Comparison of ENCODE assay signal across 24 cellular contexts in genomic region chr4:13348216-13348615, GRCh38.
"Had no signal": no experiment of that assay in that cellular context is flagged by ENCODE, and none has a peak within 500 bp of the region (broad histone marks: within the 10 kb centered on the region; RNA-seq: fewer than 3 reads in every experiment).

No MANE protein-coding gene starts in this region.

- H3K36me3 Mint-ChIP-seq: stimulated activated effector memory CD8-positive, alpha-beta T cell treated with anti-CD3 and anti-CD28 coated beads, Interleukin-12 subunit alpha, Interleukin-12 subunit beta, amount 100 ng/mL, for 72 hours had no signal

- H3K36me3 ChIP-seq: esophagus squamous epithelium, ovary, right lobe of liver, suprapubic skin had no signal

- H3K4me3 Mint-ChIP-seq: activated CD4-positive, alpha-beta memory T cell treated with anti-CD3 and anti-CD28 coated beads, Interleukin-2, amount 10 ng/mL, durations not matched to agents 7 days and 5 days; activated CD4-positive, alpha-beta T cell treated with anti-CD3 and anti-CD28 coated beads, Interleukin-2, amount 10 ng/mL, durations not matched to agents 7 days and 5 days; activated naive CD4-positive, alpha-beta T cell treated with anti-CD3 and anti-CD28 coated beads, Interleukin-2, amount 50 U/mL, for 24 hours; activated naive CD8-positive, alpha-beta T cell treated with anti-CD3 and anti-CD28 coated beads, Interleukin-2, amount 50 U/mL, for 24 hours; activated T-cell treated with anti-CD3 and anti-CD28 coated beads, Interleukin-2, amount 50 U/mL, for 24 hours; central memory CD8-positive, alpha-beta T cell; dendritic cell treated with granulocyte-macrophage colony-stimulating factor and Interleukin-4, amounts not matched to agents 40 ng/mL and 50 ng/mL, for 4 days; naive thymus-derived CD4-positive, alpha-beta T cell; stimulated activated effector memory CD8-positive, alpha-beta T cell treated with anti-CD3 and anti-CD28 coated beads, Interleukin-12 subunit alpha, Interleukin-12 subunit beta, amount 100 ng/mL, for 72 hours; stimulated activated naive CD8-positive, alpha-beta T cell treated with anti-CD3 and anti-CD28 coated beads, Interleukin-15, Interleukin-2, amounts not matched to agents 100 ng/mL and 50 ng/mL, for 24 hours had no signal

- H3K27ac Mint-ChIP-seq: activated CD4-positive, alpha-beta memory T cell treated with anti-CD3 and anti-CD28 coated beads, Interleukin-2, amount 10 ng/mL, durations not matched to agents 7 days and 5 days; activated CD4-positive, alpha-beta T cell treated with anti-CD3 and anti-CD28 coated beads, Interleukin-2, amount 10 ng/mL, durations not matched to agents 7 days and 5 days; activated naive CD4-positive, alpha-beta T cell treated with anti-CD3 and anti-CD28 coated beads, Interleukin-2, amount 50 U/mL, for 24 hours; activated naive CD8-positive, alpha-beta T cell treated with anti-CD3 and anti-CD28 coated beads, Interleukin-2, amount 50 U/mL, for 24 hours; activated T-cell treated with anti-CD3 and anti-CD28 coated beads, Interleukin-2, amount 50 U/mL, for 24 hours; dendritic cell treated with granulocyte-macrophage colony-stimulating factor and Interleukin-4, amounts not matched to agents 40 ng/mL and 50 ng/mL, for 4 days; naive thymus-derived CD4-positive, alpha-beta T cell; progenitor cell of endocrine pancreas; stimulated activated effector memory CD8-positive, alpha-beta T cell treated with anti-CD3 and anti-CD28 coated beads, Interleukin-12 subunit alpha, Interleukin-12 subunit beta, amount 100 ng/mL, for 72 hours; stimulated activated naive CD8-positive, alpha-beta T cell treated with anti-CD3 and anti-CD28 coated beads, Interleukin-15, Interleukin-2, amounts not matched to agents 100 ng/mL and 50 ng/mL, for 24 hours had no signal

- ATAC-seq: activated naive CD8-positive, alpha-beta T cell treated with anti-CD3 and anti-CD28 coated beads, Interleukin-2, amount 50 U/mL, for 24 hours; left cardiac atrium; left ventricle myocardium superior; naive thymus-derived CD4-positive, alpha-beta T cell; right lobe of liver; stimulated activated effector memory CD8-positive, alpha-beta T cell treated with anti-CD3 and anti-CD28 coated beads, Interleukin-12 subunit alpha, Interleukin-12 subunit beta, amount 100 ng/mL, for 72 hours had no signal

- H3K9me3 Mint-ChIP-seq: activated naive CD4-positive, alpha-beta T cell treated with anti-CD3 and anti-CD28 coated beads, Interleukin-2, amount 50 U/mL, for 24 hours had no signal

- H3K27me3 Mint-ChIP-seq: activated CD4-positive, alpha-beta memory T cell treated with anti-CD3 and anti-CD28 coated beads, Interleukin-2, amount 10 ng/mL, durations not matched to agents 7 days and 5 days; activated CD4-positive, alpha-beta T cell treated with anti-CD3 and anti-CD28 coated beads, Interleukin-2, amount 10 ng/mL, durations not matched to agents 7 days and 5 days; activated naive CD4-positive, alpha-beta T cell treated with anti-CD3 and anti-CD28 coated beads, Interleukin-2, amount 50 U/mL, for 24 hours; activated naive CD8-positive, alpha-beta T cell treated with anti-CD3 and anti-CD28 coated beads, Interleukin-2, amount 50 U/mL, for 24 hours; activated T-cell treated with anti-CD3 and anti-CD28 coated beads, Interleukin-2, amount 50 U/mL, for 24 hours; central memory CD8-positive, alpha-beta T cell; dendritic cell treated with granulocyte-macrophage colony-stimulating factor and Interleukin-4, amounts not matched to agents 40 ng/mL and 50 ng/mL, for 4 days; naive thymus-derived CD4-positive, alpha-beta T cell; progenitor cell of endocrine pancreas; stimulated activated naive CD8-positive, alpha-beta T cell treated with anti-CD3 and anti-CD28 coated beads, Interleukin-15, Interleukin-2, amounts not matched to agents 100 ng/mL and 50 ng/mL, for 24 hours had no signal

- H3K27ac ChIP-seq: esophagus squamous epithelium, ovary, right lobe of liver, skin epidermis, suprapubic skin, tibial nerve had no signal

- H3K27me3 ChIP-seq: esophagus squamous epithelium, ovary, right lobe of liver, suprapubic skin, tibial nerve had no signal

- H3K4me1 Mint-ChIP-seq: activated CD4-positive, alpha-beta T cell treated with anti-CD3 and anti-CD28 coated beads, Interleukin-2, amount 10 ng/mL, durations not matched to agents 7 days and 5 days; activated naive CD4-positive, alpha-beta T cell treated with anti-CD3 and anti-CD28 coated beads, Interleukin-2, amount 50 U/mL, for 24 hours; activated naive CD8-positive, alpha-beta T cell treated with anti-CD3 and anti-CD28 coated beads, Interleukin-2, amount 50 U/mL, for 24 hours; central memory CD8-positive, alpha-beta T cell; naive thymus-derived CD4-positive, alpha-beta T cell; stimulated activated effector memory CD8-positive, alpha-beta T cell treated with anti-CD3 and anti-CD28 coated beads, Interleukin-12 subunit alpha, Interleukin-12 subunit beta, amount 100 ng/mL, for 72 hours had no signal

- DNase-seq: activated CD4-positive, alpha-beta memory T cell treated with anti-CD3 and anti-CD28 coated beads, Interleukin-2, amount 10 ng/mL, durations not matched to agents 7 days and 5 days; activated CD4-positive, alpha-beta T cell treated with anti-CD3 and anti-CD28 coated beads for 1 hour; activated CD4-positive, alpha-beta T cell treated with anti-CD3 and anti-CD28 coated beads, Interleukin-2, amount 10 ng/mL, durations not matched to agents 7 days and 5 days; activated CD8-positive, alpha-beta memory T cell treated with anti-CD3 and anti-CD28 coated beads, Interleukin-2, amount 50 U/mL, for 48 hours; activated naive CD8-positive, alpha-beta T cell treated with anti-CD3 and anti-CD28 coated beads, Interleukin-2, amount 50 U/mL, for 24 hours; activated T-cell treated with anti-CD3 and anti-CD28 coated beads, Interleukin-2, amount 50 U/mL, for 24 hours; esophagus squamous epithelium; glutamatergic neuron; left cardiac atrium; left ventricle myocardium superior; naive thymus-derived CD4-positive, alpha-beta T cell; ovary; right lobe of liver; stimulated activated CD4-positive, alpha-beta T cell treated with anti-CD3 and anti-CD28 coated beads, Interleukin-4, amount 100 ng/mL, for 24 hours; T-helper 2 cell had no signal

- H3K9me3 ChIP-seq: esophagus squamous epithelium, ovary, right lobe of liver, suprapubic skin had no signal

- H3K4me1 ChIP-seq: esophagus squamous epithelium, right lobe of liver, suprapubic skin, tibial nerve had no signal

- H3K4me3 ChIP-seq: esophagus squamous epithelium, ovary, right lobe of liver, skin epidermis, suprapubic skin, tibial nerve had no signal
